8 cellular contexts compared by ENCODE assay signal in the genomic region with DNA sequence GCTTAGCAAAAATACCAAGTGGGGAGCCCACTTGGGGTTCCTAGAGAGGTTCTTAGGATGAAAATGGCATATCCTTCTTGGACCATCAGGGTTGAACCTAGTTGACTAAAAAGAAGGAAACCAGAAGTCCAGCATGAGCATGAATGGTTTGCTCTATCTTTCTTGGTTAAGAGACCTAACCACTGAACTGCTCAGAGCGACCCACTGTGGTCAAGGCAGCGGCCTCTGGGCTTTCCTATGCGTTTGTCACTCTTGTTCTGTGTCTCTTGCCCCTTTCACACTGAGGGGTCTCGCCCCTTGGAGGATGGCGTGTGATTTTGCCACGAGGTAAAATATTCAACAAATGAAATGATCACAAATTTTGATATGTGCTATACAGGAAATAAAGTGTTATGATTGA. TPM values are rescaled to one million over a fixed set of nuclear protein-coding genes. Genes with fewer than 3 reads are reported as not detected.
DNase-seq lines count a peak whose midpoint lies in the region; ATAC-seq and TF ChIP-seq lines count a peak whose summit lies in the region.

No MANE protein-coding gene starts in this region.

- H3K4me3 ChIP-seq in adipocyte (ENCODE audit: low read length) (peak overlapping the region; percentile 88), left lung (peak overlapping the region in 1 of 2 donors; percentile 83), transverse colon (peak overlapping the region in 2 of 4 donors; percentile 66 to 75)

- no peak overlapping the region for H3K27ac Mint-ChIP-seq in activated naive CD4-positive, alpha-beta T cell treated with anti-CD3 and anti-CD28 coated beads, Interleukin-2, amount 10 ng/mL, durations not matched to agents 7 days and 5 days
- peak overlapping the region in 1 of 2 donors; percentile 73 for H3K27ac Mint-ChIP-seq in activated naive CD4-positive, alpha-beta T cell treated with anti-CD3 and anti-CD28 coated beads, Interleukin-2, amount 50 U/mL, for 72 hours

- H3K4me1 Mint-ChIP-seq in activated naive CD4-positive, alpha-beta T cell treated with anti-CD3 and anti-CD28 coated beads, Interleukin-2, amount 10 ng/mL, durations not matched to agents 7 days and 5 days = peaks cover 12% of the 10 kb centered on the region

- H3K36me3 ChIP-seq in adipocyte (ENCODE audit: control insufficient read depth, insufficient read depth, low read length, severe bottlenecking) = no peaks in the 10 kb centered on the region
- no peaks in the 10 kb centered on the region for H3K36me3 ChIP-seq in left lung
- no peaks in the 10 kb centered on the region for H3K36me3 ChIP-seq in transverse colon

- intact Hi-C loops in left lung (cut with DNase I) = no loop called here
- intact Hi-C loops in transverse colon (cut with DNase I; ENCODE audit: low total_unique reads) = no loop called here

- no peaks in the 10 kb centered on the region for H3K9me3 ChIP-seq in adipocyte (ENCODE audit: control insufficient read depth, low read length)
- no peaks in the 10 kb centered on the region for H3K9me3 ChIP-seq in left lung
- H3K9me3 ChIP-seq in transverse colon = no peaks in the 10 kb centered on the region

- H3K27me3 ChIP-seq in adipocyte (replicated peaks; ENCODE audit: control insufficient read depth, insufficient read depth, low read length) = no peaks in the 10 kb centered on the region
- H3K27me3 ChIP-seq in left lung = no peaks in the 10 kb centered on the region
- H3K27me3 ChIP-seq in transverse colon = no peaks in the 10 kb centered on the region

- peak overlapping the region; percentile 73 for H3K9ac ChIP-seq in adipocyte (ENCODE audit: low read length)

- TF ChIP-seq EP300 in transverse colon (IDR thresholded peaks at IDR 0.05; ENCODE audit: low read depth) = no peak

- H3K27me3 Mint-ChIP-seq in activated naive CD4-positive, alpha-beta T cell treated with anti-CD3 and anti-CD28 coated beads, Interleukin-2, amount 10 ng/mL, durations not matched to agents 7 days and 5 days = no peaks in the 10 kb centered on the region

- no peak for TF ChIP-seq POLR2A in transverse colon (IDR thresholded peaks at IDR 0.05)

- no peak for ATAC-seq in activated naive CD4-positive, alpha-beta T cell treated with anti-CD3 and anti-CD28 coated beads, Interleukin-2, amount 50 U/mL, for 72 hours
- no peak for ATAC-seq in left lung
- no peak for ATAC-seq in GM21529 (IDR thresholded peaks at IDR 0.05; ENCODE audit: unreplicated experiment)
- no peak for ATAC-seq in HG02798 (IDR thresholded peaks at IDR 0.05; ENCODE audit: poor library complexity, unreplicated experiment)

- no peaks in the 10 kb centered on the region for H3K36me3 Mint-ChIP-seq in activated naive CD4-positive, alpha-beta T cell treated with anti-CD3 and anti-CD28 coated beads, Interleukin-2, amount 10 ng/mL, durations not matched to agents 7 days and 5 days
- peaks cover 0 to 5% of the 10 kb centered on the region in 2 donors for H3K36me3 Mint-ChIP-seq in activated naive CD4-positive, alpha-beta T cell treated with anti-CD3 and anti-CD28 coated beads, Interleukin-2, amount 50 U/mL, for 72 hours

- H3K9me3 Mint-ChIP-seq in activated naive CD4-positive, alpha-beta T cell treated with anti-CD3 and anti-CD28 coated beads, Interleukin-2, amount 10 ng/mL, durations not matched to agents 7 days and 5 days = no peaks in the 10 kb centered on the region
- H3K9me3 Mint-ChIP-seq in activated naive CD4-positive, alpha-beta T cell treated with anti-CD3 and anti-CD28 coated beads, Interleukin-2, amount 50 U/mL, for 72 hours = no peaks in the 10 kb centered on the region

- CTCF ChIA-PET in activated naive CD4-positive, alpha-beta T cell treated with anti-CD3 and anti-CD28 coated beads, Interleukin-2, amount 10 ng/mL, durations not matched to agents 7 days and 5 days (lab: Charles Lee) = interaction anchor here (0.6 to 1.6 kb wide), 3 partner anchors 30 to 111 kb away, joined by 3 to 4 read pairs (median 3); partner anchors contain the start of gene SLC25A35

- TF ChIP-seq CTCF in left lung (IDR thresholded peaks at IDR 0.05) (no peak), transverse colon (IDR thresholded peaks at IDR 0.05) (no peak)

- peak overlapping the region; percentile 63 to 97 for H3K27ac ChIP-seq in left lung
- H3K27ac ChIP-seq in transverse colon = peak overlapping the region; percentile 95 to 96 (median 96)

- WGBS in transverse colon (ENCODE audit: low coverage in 1 of 2), 2 donors = 26 to 56% methylated on average over 4 to 6 of the region's 6 CpGs

- peaks cover 37% of the 10 kb centered on the region for H3K4me1 ChIP-seq in adipocyte (ENCODE audit: control insufficient read depth, insufficient read depth, low read length)
- peaks cover 14 to 64% of the 10 kb centered on the region in 2 donors for H3K4me1 ChIP-seq in left lung
- peaks cover 24 to 41% (median 33%) of the 10 kb centered on the region in 4 donors for H3K4me1 ChIP-seq in transverse colon

- peak overlapping the region; percentile 25 for H3K4me3 Mint-ChIP-seq in activated naive CD4-positive, alpha-beta T cell treated with anti-CD3 and anti-CD28 coated beads, Interleukin-2, amount 10 ng/mL, durations not matched to agents 7 days and 5 days

- in situ Hi-C loops in transverse colon (cut with MboI; ENCODE audit: low pct_ligation_motif_present in 1 of 4, low pct_unique_long_range_greater_than_20kb in 1 of 4, low sequenced_read_pairs in 3 of 4) = no loop called here

- no peak for DNase-seq in activated naive CD4-positive, alpha-beta T cell treated with anti-CD3 and anti-CD28 coated beads, Interleukin-2, amount 10 ng/mL, durations not matched to agents 7 days and 5 days
- no peak for DNase-seq in activated naive CD4-positive, alpha-beta T cell treated with anti-CD3 and anti-CD28 coated beads, Interleukin-2, amount 50 U/mL, for 72 hours (ENCODE audit: low spot score in 2 of 2)
- DNase-seq in adipocyte (ENCODE audit: low read depth) (no peak), left lung (no peak), transverse colon (no peak), DMS153 treated with DMSO at 0.1 percent for 48 hours (lab: John Stamatoyannopoulos, UW; ENCODE audit: unreplicated experiment) (no peak)

RNA-seq across cellular contexts. Expression of gene BORCS6, which starts 0.5 kb away (rescaled TPM):
- total RNA-seq in activated naive CD4-positive, alpha-beta T cell treated with anti-CD3 and anti-CD28 coated beads, Interleukin-2, amount 50 U/mL, for 72 hours = 1 to 10 TPM; 5.4 to 7.2 TPM
- total RNA-seq in left lung = 10 to 100 TPM in 1 of 2 donors, 1 to 10 TPM in 1; 8.8 to 10.6 TPM
- 10 to 100 TPM in 3 of 4 donors, 1 to 10 TPM in 1; 3.2 to 17.1 (median 12.7) TPM for total RNA-seq in transverse colon

RNA-seq across cellular contexts. Expression of gene TMEM107, which starts 14.3 kb away (rescaled TPM):
- total RNA-seq in activated naive CD4-positive, alpha-beta T cell treated with anti-CD3 and anti-CD28 coated beads, Interleukin-2, amount 50 U/mL, for 72 hours = 10 to 100 TPM; 32.7 to 48.9 TPM
- total RNA-seq in left lung = 10 to 100 TPM; 15.0 to 15.9 TPM
- 10 to 100 TPM in 2 of 4 donors, 1 to 10 TPM in 2; 1.5 to 74.6 (median 18.3) TPM for total RNA-seq in transverse colon

RNA-seq across cellular contexts. Expression of gene AURKB, which starts 19.9 kb away (rescaled TPM):
- total RNA-seq in activated naive CD4-positive, alpha-beta T cell treated with anti-CD3 and anti-CD28 coated beads, Interleukin-2, amount 50 U/mL, for 72 hours = 100 to 1,000 TPM; 169 to 319 TPM
- 10 to 100 TPM in 1 of 2 donors, 1 to 10 TPM in 1; 2.7 to 10.2 TPM for total RNA-seq in left lung
- 1 to 10 TPM; 2.2 to 8.6 (median 5.6) TPM for total RNA-seq in transverse colon

RNA-seq across cellular contexts. Expression of gene VAMP2, which starts 27.8 kb away (rescaled TPM):
- 10 to 100 TPM; 43.6 to 85.6 TPM for total RNA-seq in activated naive CD4-positive, alpha-beta T cell treated with anti-CD3 and anti-CD28 coated beads, Interleukin-2, amount 50 U/mL, for 72 hours
- total RNA-seq in left lung = 10 to 100 TPM; 48.3 to 48.9 TPM
- 10 to 100 TPM; 20.9 to 49.4 (median 30.1) TPM for total RNA-seq in transverse colon

RNA-seq across cellular contexts. Expression of gene PER1, which starts 38.3 kb away (rescaled TPM):
- total RNA-seq in activated naive CD4-positive, alpha-beta T cell treated with anti-CD3 and anti-CD28 coated beads, Interleukin-2, amount 50 U/mL, for 72 hours = 100 to 1,000 TPM in 1 of 2 donors, 10 to 100 TPM in 1; 80.9 to 294 TPM
- 100 to 1,000 TPM; 101 to 111 TPM for total RNA-seq in left lung
- 100 to 1,000 TPM in 2 of 4 donors, 10 to 100 TPM in 2; 55.9 to 211 (median 109) TPM for total RNA-seq in transverse colon

Comparison
In these comparisons a context has a peak if more than half of its experiments do, and no peak if none do; other contexts are left out.
1. RNA of gene AURKB, which starts 19.9 kb away (total RNA-seq): 169 to 319 TPM in activated naive CD4-positive, alpha-beta T cell treated with anti-CD3 and anti-CD28 coated beads, Interleukin-2, amount 50 U/mL, for 72 hours; 2.7 to 10.2 TPM in left lung and 2.2 to 8.6 TPM in transverse colon; every median in the first group is over 10 times any median in the second.